Comparison of ENCODE assay signal across 9 cellular contexts in the genomic region with DNA sequence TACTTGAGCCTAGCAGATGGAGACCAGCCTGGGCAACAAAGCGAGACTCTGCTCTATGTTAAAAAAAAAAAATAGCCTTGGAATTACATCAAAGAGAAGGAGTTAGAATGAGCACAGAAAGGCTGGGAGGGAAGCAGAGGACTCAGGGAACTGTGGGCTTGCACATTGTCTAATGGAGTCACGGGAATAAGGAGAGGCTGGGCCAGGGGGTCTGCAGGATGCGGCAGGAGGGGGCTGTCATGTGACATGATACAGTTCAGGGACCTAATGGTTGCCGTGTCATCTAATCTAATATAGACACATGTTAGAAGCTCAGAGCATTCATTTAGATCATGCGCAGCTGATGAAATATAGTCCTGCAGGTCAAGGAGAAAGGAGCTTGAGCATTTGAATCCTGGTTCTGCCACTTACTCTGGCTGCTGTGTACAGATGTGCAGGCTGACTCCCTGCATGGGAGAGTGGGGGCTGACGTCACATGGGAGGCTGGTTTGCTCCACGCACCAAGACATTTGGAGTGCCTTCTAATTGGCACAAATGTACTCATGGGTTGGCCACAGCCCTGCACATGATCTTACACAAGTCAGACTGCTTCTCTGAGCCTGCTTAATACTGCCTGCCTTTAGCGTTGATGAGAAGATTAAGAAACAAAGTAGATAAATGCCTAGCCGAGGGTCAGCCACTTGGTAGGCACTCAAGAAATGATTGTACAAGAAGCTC. TPM values are rescaled to one million over a fixed set of nuclear protein-coding genes. Genes with fewer than 3 reads are reported as not detected.
DNase-seq lines count a peak whose midpoint lies in the region; ATAC-seq and TF ChIP-seq lines count a peak whose summit lies in the region.
"Had no signal": no experiment of that assay in that cellular context is flagged by ENCODE, and none has a peak within 500 bp of the region (broad histone marks: within the 10 kb centered on the region; RNA-seq: fewer than 3 reads in every experiment).

No MANE protein-coding gene starts in this region.

- H3K4me3 Mint-ChIP-seq in CD4-positive, alpha-beta T cell, result peak overlapping the region; percentile 83
- H3K4me3 Mint-ChIP-seq in activated T-cell treated with anti-CD3 and anti-CD28 coated beads, Interleukin-2, amount 50 U/mL, for 4 hours, result peak overlapping the region; percentile 77
- peak overlapping the region; percentile 6 for H3K4me3 Mint-ChIP-seq in type B pancreatic cell

- H3K9me3 Mint-ChIP-seq in CD4-positive, alpha-beta T cell, result no peaks in the 10 kb centered on the region
- H3K9me3 Mint-ChIP-seq in activated T-cell treated with anti-CD3 and anti-CD28 coated beads, Interleukin-2, amount 50 U/mL, for 4 hours, result no peaks in the 10 kb centered on the region
- no peaks in the 10 kb centered on the region for H3K9me3 Mint-ChIP-seq in type B pancreatic cell

- POLR2A ChIA-PET in CD4-positive, alpha-beta T cell (lab: Charles Lee), result interaction anchor here (0.7 to 3.5 kb wide), 11 partner anchors 13 to 1205 kb away, joined by 3 to 69 read pairs (median 5); partner anchors contain the start of genes ATP1B3, RNF7 and U2SURP

- peaks cover 63% of the 10 kb centered on the region for H3K4me1 Mint-ChIP-seq in CD4-positive, alpha-beta T cell (ENCODE audit: low read depth)
- peaks cover 59% of the 10 kb centered on the region for H3K4me1 Mint-ChIP-seq in activated T-cell treated with anti-CD3 and anti-CD28 coated beads, Interleukin-2, amount 50 U/mL, for 4 hours (ENCODE audit: low read depth)
- peaks cover 16% of the 10 kb centered on the region for H3K4me1 Mint-ChIP-seq in type B pancreatic cell (ENCODE audit: unreplicated experiment)

- CTCF ChIA-PET in CD4-positive, alpha-beta T cell (lab: Charles Lee), result interaction anchor here (3.3 kb wide), 1 partner anchor 79 kb away, joined by 22 read pairs; no protein-coding TSS in a partner anchor

- peak; percentile 56 for ATAC-seq in CD4-positive, alpha-beta T cell (ENCODE audit: poor library complexity)
- peak; percentile 7 to 25 for ATAC-seq in activated T-cell treated with anti-CD3 and anti-CD28 coated beads, Interleukin-2, amount 50 U/mL, for 4 hours
- peak; percentile 73 for ATAC-seq in left lung
- ATAC-seq in HG03108 (IDR thresholded peaks at IDR 0.05; ENCODE audit: unreplicated experiment), result no peak

- intact Hi-C loops in CD4-positive, alpha-beta T cell (cut with DNase I, micrococcal nuclease), result loop anchor here (1.0 to 10.0 kb wide), 4 partner anchors 57 to 79 kb away; partner anchors contain the start of gene RNF7 (in 2 of the 2)
- intact Hi-C loops in left lung (cut with DNase I), result no loop called here

- H3K9me3 ChIP-seq in CD4-positive, alpha-beta T cell (ENCODE audit: control insufficient read depth, low read length), result no peaks in the 10 kb centered on the region
- H3K9me3 ChIP-seq in left lung, result no peaks in the 10 kb centered on the region

- no peak overlapping the region for H3K4me3 ChIP-seq in left lung
- H3K4me3 ChIP-seq: cardiac muscle cell had no signal

- H3K27ac ChIP-seq in CD4-positive, alpha-beta T cell (ENCODE audit: low read depth, low read length), result peak overlapping the region; percentile 89
- H3K27ac ChIP-seq in left lung, result peak overlapping the region in 1 of 2 donors; percentile 83
- H3K27ac ChIP-seq: cardiac muscle cell had no signal

- no peaks in the 10 kb centered on the region for H3K27me3 ChIP-seq in CD4-positive, alpha-beta T cell (ENCODE audit: control insufficient read depth, insufficient read depth, low read length)
- H3K27me3 ChIP-seq in left lung, result no peaks in the 10 kb centered on the region
- H3K27me3 ChIP-seq: cardiac muscle cell had no signal

- H3K27ac Mint-ChIP-seq in CD4-positive, alpha-beta T cell, result peak overlapping the region; percentile 93
- no peak overlapping the region for H3K27ac Mint-ChIP-seq in type B pancreatic cell

- peak in 8 of 10 experiments; percentile 3 to 54 (median 16) for DNase-seq in CD4-positive, alpha-beta T cell
- DNase-seq in Kasumi-1 (lab: John Stamatoyannopoulos, UW) (peak; percentile 44 to 46), left lung (peak in 1 of 2 donors; percentile 65), type B pancreatic cell (ENCODE audit: extremely low spot score, unreplicated experiment) (no peak), H4 (ENCODE audit: low spot score) (no peak), NCI-H146 (lab: John Stamatoyannopoulos, UW) (no peak)
- peak; percentile 14 for DNase-seq in activated T-cell treated with anti-CD3 and anti-CD28 coated beads, Interleukin-2, amount 50 U/mL, for 4 hours

- no peak for TF ChIP-seq CTCF in CD4-positive, alpha-beta T cell (IDR thresholded peaks at IDR 0.05)
- no peak for TF ChIP-seq CTCF in left lung (IDR thresholded peaks at IDR 0.05)
- no peak for TF ChIP-seq CTCF in type B pancreatic cell (conservative IDR thresholded peaks at IDR 0.05)

- H3K4me1 ChIP-seq in left lung, result peaks cover 14 to 28% of the 10 kb centered on the region in 2 donors

- no peaks in the 10 kb centered on the region for H3K36me3 Mint-ChIP-seq in CD4-positive, alpha-beta T cell (ENCODE audit: low read depth)
- no peaks in the 10 kb centered on the region for H3K36me3 Mint-ChIP-seq in activated T-cell treated with anti-CD3 and anti-CD28 coated beads, Interleukin-2, amount 50 U/mL, for 4 hours (ENCODE audit: insufficient read depth)
- no peaks in the 10 kb centered on the region for H3K36me3 Mint-ChIP-seq in type B pancreatic cell

- no peaks in the 10 kb centered on the region for H3K36me3 ChIP-seq in left lung
- H3K36me3 ChIP-seq: cardiac muscle cell had no signal

- H3K27me3 Mint-ChIP-seq in CD4-positive, alpha-beta T cell, result no peaks in the 10 kb centered on the region
- no peaks in the 10 kb centered on the region for H3K27me3 Mint-ChIP-seq in activated T-cell treated with anti-CD3 and anti-CD28 coated beads, Interleukin-2, amount 50 U/mL, for 4 hours (ENCODE audit: low read depth)
- H3K27me3 Mint-ChIP-seq in type B pancreatic cell, result peaks cover 3% of the 10 kb centered on the region

RNA-seq across cellular contexts. Expression of gene GRK7, which starts 32.7 kb away (rescaled TPM):
- under 1 TPM; 0.19 to 0.22 TPM for total RNA-seq in CD4-positive, alpha-beta T cell
- total RNA-seq in activated T-cell treated with anti-CD3 and anti-CD28 coated beads, Interleukin-2, amount 50 U/mL, for 4 hours, result not detected
- not detected for total RNA-seq in left lung
- 0.10 TPM in 1 of 2 replicates, not detected in the other for total RNA-seq in type B pancreatic cell (ENCODE audit: low replicate concordance)
- total RNA-seq in H4 (2014; rRNA removed; shearing (Covaris generic)), result not detected in 2 replicates
- total RNA-seq: cardiac muscle cell had no signal

RNA-seq across cellular contexts. Expression of gene RNF7, which starts 57.8 kb away (rescaled TPM):
- total RNA-seq in CD4-positive, alpha-beta T cell, result 10 to 100 TPM; 60.7 to 65.7 TPM
- 10 to 100 TPM; 73.1 to 78.1 (median 73.6) TPM for total RNA-seq in activated T-cell treated with anti-CD3 and anti-CD28 coated beads, Interleukin-2, amount 50 U/mL, for 4 hours
- 10 to 100 TPM; 88.1 to 94.6 TPM for total RNA-seq in left lung
- 106 and 107 TPM in 2 replicates for total RNA-seq in type B pancreatic cell (ENCODE audit: low replicate concordance)
- 161 and 206 TPM in 2 replicates for total RNA-seq in H4 (2014; rRNA removed; shearing (Covaris generic))

Comparison
In these comparisons a context has a peak if more than half of its experiments do, and no peak if none do; other contexts are left out.
1. DNase-seq: peak in CD4-positive, alpha-beta T cell (8 of 10), Kasumi-1 (2 of 2) and activated T-cell treated with anti-CD3 and anti-CD28 coated beads, Interleukin-2, amount 50 U/mL, for 4 hours (single experiment); none in type B pancreatic cell (single experiment), H4 (single experiment) and NCI-H146 (single experiment).
2. H3K4me3 Mint-ChIP-seq: peak in every context shown above with its lines; median percentile 83 in CD4-positive, alpha-beta T cell; 77 in activated T-cell treated with anti-CD3 and anti-CD28 coated beads, Interleukin-2, amount 50 U/mL, for 4 hours; 6 in type B pancreatic cell.
3. intact Hi-C loops: an anchor here in CD4-positive, alpha-beta T cell (1.0 to 10.0 kb wide); none called in left lung.